In the genomic region with DNA sequence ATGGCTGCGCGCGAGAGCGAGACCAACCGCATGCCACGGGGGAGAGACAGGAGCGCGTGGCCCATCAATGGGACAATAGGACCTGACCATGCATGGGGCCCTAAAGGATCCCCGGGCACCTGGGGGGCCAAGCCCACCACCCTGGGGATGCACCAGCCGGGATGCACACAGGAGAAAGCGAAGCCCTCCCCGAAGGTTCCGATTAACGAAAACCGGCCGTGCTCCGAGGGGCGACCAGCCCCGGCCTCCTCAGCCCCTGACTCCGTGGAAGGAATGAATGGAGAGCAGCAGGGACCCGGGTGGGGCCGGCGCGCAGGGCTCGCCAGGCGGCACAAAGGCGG, we compare ENCODE assay signal across 8 cellular contexts. TPM values are rescaled to one million over a fixed set of nuclear protein-coding genes. Genes with fewer than 3 reads are reported as not detected.
DNase-seq lines count a peak whose midpoint lies in the region; ATAC-seq, FAIRE-seq and TF ChIP-seq lines count a peak whose summit lies in the region.

No MANE protein-coding gene starts in this region.

- H3K27me3 ChIP-seq in adipocyte (replicated peaks; ENCODE audit: control insufficient read depth, insufficient read depth, low read length): no peaks in the 10 kb centered on the region

- peak; percentile 6 for ATAC-seq in GM19438 (IDR thresholded peaks at IDR 0.05; ENCODE audit: low read depth, unreplicated experiment)

- no peak overlapping the region for H3K27ac ChIP-seq in kidney (ENCODE audit: low read depth in 2 of 2, low read length in 2 of 2)

- TF ChIP-seq CTCF in kidney (IDR thresholded peaks at IDR 0.05; ENCODE audit: borderline replicate concordance, extremely low read depth, insufficient read depth): no peak

- H3K4me3 ChIP-seq in adipocyte (ENCODE audit: low read length) (peak overlapping the region; percentile 94), kidney (ENCODE audit: low read length in 2 of 2) (peak overlapping the region; percentile 76 to 82)

- intact Hi-C loops in kidney (cut with DNase I): no loop called here

- in situ Hi-C loops in KBM-7 (cut with MboI; ENCODE audit: low pct_unique_long_range_greater_than_20kb, low sequenced_read_pairs): no loop called here

- no peak for FAIRE-seq in kidney (lab: Jason Lieb, UNC)

- H3K9ac ChIP-seq in adipocyte (ENCODE audit: low read length) (peak overlapping the region; percentile 93), kidney (ENCODE audit: low read length in 2 of 2) (peak overlapping the region; percentile 29 to 59)

- H3K4me1 ChIP-seq in adipocyte (ENCODE audit: control insufficient read depth, insufficient read depth, low read length) (peaks cover 7% of the 10 kb centered on the region), kidney (ENCODE audit: control insufficient read depth in 1 of 2, insufficient read depth in 1 of 2, low read depth in 1 of 2, low read length in 2 of 2) (peaks cover 0 to 9% of the 10 kb centered on the region in 2 donors)

- H3K36me3 ChIP-seq in adipocyte (ENCODE audit: control insufficient read depth, insufficient read depth, low read length, severe bottlenecking): no peaks in the 10 kb centered on the region
- H3K36me3 ChIP-seq in kidney (ENCODE audit: control insufficient read depth in 1 of 2, insufficient read depth in 2 of 2, low read length in 2 of 2): no peaks in the 10 kb centered on the region

- peak; percentile 60 for DNase-seq in COLO668 (lab: John Stamatoyannopoulos, UW; ENCODE audit: unreplicated experiment)
- peak; percentile 35 for DNase-seq in KBM-7
- DNase-seq in adipocyte (ENCODE audit: low read depth): peak; percentile 56
- peak; percentile 77 for DNase-seq in kidney
- DNase-seq in stimulated activated CD4-positive, alpha-beta T cell treated with anti-CD3 and anti-CD28 coated beads, Interleukin-4, amount 100 ng/mL, for 24 hours: peak; percentile 25
- DNase-seq in NCI-H446 treated with DMSO at 0.1 percent for 48 hours (lab: John Stamatoyannopoulos, UW): no peak
- no peak for DNase-seq in germinal center (ENCODE audit: low spot score)

- H3K9me3 ChIP-seq in adipocyte (ENCODE audit: control insufficient read depth, low read length) (no peaks in the 10 kb centered on the region), kidney (ENCODE audit: control insufficient read depth in 1 of 2, low read length in 2 of 2) (no peaks in the 10 kb centered on the region)

RNA-seq across cellular contexts. Expression of gene JPT1, which starts 0.5 kb away (rescaled TPM):
- total RNA-seq in kidney: 76.4 TPM
- 122 TPM for polyA plus RNA-seq in kidney (ENCODE audit: insufficient read depth, low read depth, low replicate concordance)

RNA-seq across cellular contexts. Expression of gene NT5C, which starts 22.3 kb away (rescaled TPM):
- 59.4 TPM for total RNA-seq in kidney
- polyA plus RNA-seq in kidney (ENCODE audit: insufficient read depth, low read depth, low replicate concordance): 74.9 TPM

RNA-seq across cellular contexts. Expression of gene SUMO2, which starts 28.9 kb away (rescaled TPM):
- total RNA-seq in kidney: 315 TPM
- 279 TPM for polyA plus RNA-seq in kidney (ENCODE audit: insufficient read depth, low read depth, low replicate concordance)

RNA-seq across cellular contexts. Expression of gene ARMC7, which starts 44.1 kb away (rescaled TPM):
- 31.8 TPM for total RNA-seq in kidney
- 35.1 TPM for polyA plus RNA-seq in kidney (ENCODE audit: insufficient read depth, low read depth, low replicate concordance)

RNA-seq across cellular contexts. Expression of gene NUP85, which starts 51.7 kb away (rescaled TPM):
- 67.1 TPM for total RNA-seq in kidney
- polyA plus RNA-seq in kidney (ENCODE audit: insufficient read depth, low read depth, low replicate concordance): 23.9 TPM

Comparison
In these comparisons a context has a peak if more than half of its experiments do, and no peak if none do; other contexts are left out.
1. DNase-seq: peak in COLO668 (single experiment), KBM-7 (single experiment), adipocyte (single experiment), kidney (single experiment) and stimulated activated CD4-positive, alpha-beta T cell treated with anti-CD3 and anti-CD28 coated beads, Interleukin-4, amount 100 ng/mL, for 24 hours (single experiment); none in NCI-H446 treated with DMSO at 0.1 percent for 48 hours (single experiment) and germinal center (single experiment).